In the genomic region with DNA sequence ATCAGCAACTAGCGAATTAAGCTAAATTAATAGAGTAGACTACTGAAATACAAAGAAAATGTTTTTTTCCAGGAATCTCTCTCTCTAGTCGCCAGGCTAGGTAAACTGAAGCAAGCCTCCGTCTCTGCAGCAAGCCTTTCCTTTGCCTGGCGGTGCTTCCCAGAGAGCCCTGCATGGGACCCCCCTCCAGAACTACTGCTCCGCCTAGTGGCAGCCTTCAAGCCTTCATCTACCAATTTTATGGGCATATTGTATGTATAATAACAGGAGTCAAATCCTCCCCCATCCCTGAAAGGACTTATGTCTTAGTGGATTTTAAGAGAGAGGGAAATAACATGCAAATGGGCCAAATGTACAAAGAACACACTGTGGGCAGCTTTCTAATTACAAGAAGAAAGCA, we compare ENCODE assay signal across 9 cellular contexts.
DNase-seq lines count a peak whose midpoint lies in the region; ATAC-seq and TF ChIP-seq lines count a peak whose summit lies in the region.
"Had no signal": no experiment of that assay in that cellular context is flagged by ENCODE, and none has a peak within 500 bp of the region (broad histone marks: within the 10 kb centered on the region; RNA-seq: fewer than 3 reads in every experiment).

No MANE protein-coding gene starts in this region.

- H3K4me3 ChIP-seq in astrocyte of the spinal cord (ENCODE audit: low read depth, low read length) = no peak overlapping the region

- H3K27ac Mint-ChIP-seq in nephron progenitor cell = no peak overlapping the region
- H3K27ac Mint-ChIP-seq: activated T-helper 1 cell treated with anti-CD3 and anti-CD28 coated beads, Interleukin-12 subunit alpha, Interleukin-12 subunit beta, Interleukin-2, Interleukin-4 antibody, amounts not matched to agents 30 ng/mL and 10 ng/mL and 1 ng/mL, durations not matched to agents 14 hours and 24 hours and 36 hours had no signal

- no peaks in the 10 kb centered on the region for H3K9me3 Mint-ChIP-seq in nephron progenitor cell
- H3K9me3 Mint-ChIP-seq: activated T-helper 1 cell treated with anti-CD3 and anti-CD28 coated beads, Interleukin-12 subunit alpha, Interleukin-12 subunit beta, Interleukin-2, Interleukin-4 antibody, amounts not matched to agents 30 ng/mL and 10 ng/mL and 1 ng/mL, durations not matched to agents 14 hours and 24 hours and 36 hours had no signal

- H3K4me3 Mint-ChIP-seq in nephron progenitor cell = no peak overlapping the region
- H3K4me3 Mint-ChIP-seq: activated T-helper 1 cell treated with anti-CD3 and anti-CD28 coated beads, Interleukin-12 subunit alpha, Interleukin-12 subunit beta, Interleukin-2, Interleukin-4 antibody, amounts not matched to agents 30 ng/mL and 10 ng/mL and 1 ng/mL, durations not matched to agents 14 hours and 24 hours and 36 hours had no signal

- no peaks in the 10 kb centered on the region for H3K36me3 Mint-ChIP-seq in nephron progenitor cell (ENCODE audit: low read depth)

- DNase-seq in KBM-7 = peak; percentile 41
- DNase-seq in astrocyte of the spinal cord (ENCODE audit: low read depth, low spot score) = peak; percentile 29
- peak; percentile 66 for DNase-seq in nephron progenitor cell
- DNase-seq in NCI-H1436 treated with DMSO at 0.1 percent for 48 hours (lab: John Stamatoyannopoulos, UW) = no peak
- DNase-seq in NCI-H2171 treated with DMSO at 0.1 percent for 48 hours (lab: John Stamatoyannopoulos, UW) = no peak
- no peak for DNase-seq in amniotic stem cell (lab: John Stamatoyannopoulos, UW)

- in situ Hi-C loops in KBM-7 (cut with MboI; ENCODE audit: low pct_unique_long_range_greater_than_20kb, low sequenced_read_pairs) (no loop called here), astrocyte of the spinal cord (cut with HindIII; ENCODE audit: low sequenced_read_pairs) (no loop called here)

- TF ChIP-seq CTCF in GM12872 (IDR thresholded peaks at IDR 0.05; ENCODE audit: insufficient read depth, low read depth, low read length) = peak; percentile 59
- peak; percentile 51 for TF ChIP-seq CTCF in astrocyte of the spinal cord (IDR thresholded peaks at IDR 0.05; ENCODE audit: low read depth, low read length)
- peak; percentile 72 for TF ChIP-seq CTCF in nephron progenitor cell (IDR thresholded peaks at IDR 0.05)

- H3K4me1 Mint-ChIP-seq in nephron progenitor cell = peaks cover 5% of the 10 kb centered on the region

- peaks cover 16% of the 10 kb centered on the region for H3K27me3 Mint-ChIP-seq in nephron progenitor cell (ENCODE audit: low read depth, poor library complexity)

- no peak for ATAC-seq in GM18858 (IDR thresholded peaks at IDR 0.05; ENCODE audit: unreplicated experiment)

Comparison
In these comparisons a context has a peak if more than half of its experiments do, and no peak if none do; other contexts are left out.
1. DNase-seq: peak in KBM-7 (single experiment), astrocyte of the spinal cord (single experiment) and nephron progenitor cell (single experiment); none in NCI-H1436 treated with DMSO at 0.1 percent for 48 hours (single experiment), NCI-H2171 treated with DMSO at 0.1 percent for 48 hours (single experiment) and amniotic stem cell (single experiment).
2. Peak in every context shown above with its lines, with median percentiles within 50 percentile points of each other: CTCF ChIP-seq.